Comparison of ENCODE assay signal across 7 cellular contexts in the genomic region with DNA sequence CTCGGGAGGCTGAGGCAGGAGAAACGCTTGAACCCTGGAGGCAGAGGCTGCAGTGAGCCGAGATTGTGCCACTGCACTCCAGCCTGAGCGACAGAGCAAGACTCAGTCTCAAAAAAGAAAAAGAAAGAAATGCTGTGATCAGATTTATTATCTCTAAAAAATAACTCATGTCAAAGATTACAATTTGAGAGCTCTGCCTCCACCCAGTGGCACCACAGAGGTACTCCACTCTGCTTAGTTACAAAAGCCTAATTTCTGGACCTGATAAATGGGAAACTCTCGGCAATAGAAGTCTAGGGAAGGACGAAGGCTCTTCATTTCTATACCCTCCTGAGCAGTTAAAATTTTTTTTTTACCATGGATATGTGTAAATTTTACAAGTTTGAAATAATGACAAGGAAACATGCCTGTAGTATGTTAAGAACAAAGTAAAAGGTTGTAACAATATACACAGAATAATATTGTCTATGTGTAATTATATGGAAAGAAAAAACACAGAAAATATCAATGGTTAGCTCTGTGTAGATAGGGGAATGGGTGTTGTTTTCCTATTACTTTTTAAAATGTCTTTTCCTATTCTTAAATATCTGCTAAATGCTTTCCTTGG.
DNase-seq lines count a peak whose midpoint lies in the region; ATAC-seq, FAIRE-seq and TF ChIP-seq lines count a peak whose summit lies in the region.

No MANE protein-coding gene starts in this region.

- in situ Hi-C loops in K562 (cut with MboI): loop anchor here (10.0 kb wide), 1 partner anchor 556 kb away; no protein-coding TSS in a partner anchor

- TF ChIP-seq EP300 in K562 (IDR thresholded peaks at IDR 0.05; ENCODE audit: low read length): no peak

- H3K9ac ChIP-seq in K562 (ENCODE audit: insufficient read depth in 1 of 2, low read depth in 2 of 2, low read length in 2 of 2): no peak overlapping the region

- 32% methylated on average over 6 of the region's 6 CpGs for WGBS in K562 (ENCODE audit: insufficient coverage, low coverage, missing lambda C conversion rate)

- peak; percentile 62 to 82 (median 75) for TF ChIP-seq CTCF in K562 (IDR thresholded peaks at IDR 0.05 in 2 of 3, conservative IDR thresholded peaks at IDR 0.05 in 1 of 3; ENCODE audit: insufficient read depth in 2 of 3, low read depth in 1 of 3, low read length in 3 of 3)

- no peaks in the 10 kb centered on the region for H4K20me1 ChIP-seq in K562 (replicated peaks; ENCODE audit: control insufficient read depth, insufficient read depth, low read length)

- no peaks in the 10 kb centered on the region for H3K9me3 ChIP-seq in K562 (replicated peaks; ENCODE audit: control insufficient read depth, insufficient read depth, low read depth, low read length)

- no peaks in the 10 kb centered on the region for H3K27me3 ChIP-seq in K562 (ENCODE audit: control insufficient read depth in 2 of 2, insufficient read depth in 2 of 2, low read length in 2 of 2)

- no peaks in the 10 kb centered on the region for H3K4me1 ChIP-seq in K562 (replicated peaks in 1 of 2; ENCODE audit: control insufficient read depth in 2 of 2, insufficient read depth in 2 of 2, low read length in 2 of 2)

- FAIRE-seq in GM12892 (lab: Jason Lieb, UNC): peak; percentile 68
- peak; percentile 70 for FAIRE-seq in K562 (lab: Jason Lieb, UNC)

- DNase-seq in GM12892 (ENCODE audit: insufficient read length) (no peak), NCI-H1092 treated with DMSO at 0.1 percent for 48 hours (lab: John Stamatoyannopoulos, UW) (peak; percentile 64), T-helper 22 cell (ENCODE audit: low read depth) (peak; percentile 7), K562 (ENCODE audit: extremely low read depth in 1 of 4, low spot score in 3 of 4) (peak; percentile 29 to 64 (median 44)), inferior parietal cortex (ENCODE audit: extremely low spot score) (peak; percentile 77)
- DNase-seq in stimulated activated CD4-positive, alpha-beta T cell treated with anti-CD3 and anti-CD28 coated beads, Interleukin-1b, Interleukin-23, amount 100 ng/mL, for 1 hour (ENCODE audit: low read depth in 2 of 2): peak; percentile 17 to 42

- peaks cover 10% of the 10 kb centered on the region; the same call in 2 of the 3 replicates for H3K36me3 ChIP-seq in K562 (ENCODE audit: control insufficient read depth, insufficient read depth, low read length)

- H3K9me1 ChIP-seq in K562 (ENCODE audit: control insufficient read depth, insufficient read depth, low read length): no peaks in the 10 kb centered on the region

- no peak for TF ChIP-seq POLR2A in GM12892 (IDR thresholded peaks at IDR 0.05; ENCODE audit: low read depth, low read length)
- TF ChIP-seq POLR2A in K562 (conservative IDR thresholded peaks at IDR 0.05): no peak

- H2AFZ ChIP-seq in K562 (ENCODE audit: low read depth, low read length): no peak overlapping the region

- peak; percentile 85 to 87 for TF ChIP-seq RAD21 in K562 (CRISPR knock-in tag; conservative IDR thresholded peaks at IDR 0.05 in 1 of 2, IDR thresholded peaks at IDR 0.05 in 1 of 2)

- no peaks in the 10 kb centered on the region for H3K79me2 ChIP-seq in K562 (ENCODE audit: control insufficient read depth, insufficient read depth, low read length)

- BruUV-seq in K562 (replicated peaks; lab: Mats Ljungman, UMichigan): no TSS peak

- intact Hi-C loops in K562 (cut with micrococcal nuclease): loop anchor here (2.0 to 10.0 kb wide), 6 partner anchors 150 to 796 kb away; a partner anchor contains a TSS

- CTCF ChIA-PET in K562 (lab: Yijun Ruan, JAX; ENCODE audit: low intra/inter-chr PET ratio): interaction anchor here (0.7 to 1.7 kb wide), 3 partner anchors 219 to 552 kb away, joined by 3 to 5 read pairs (median 5); no protein-coding TSS in a partner anchor

- ATAC-seq in HG02571 (IDR thresholded peaks at IDR 0.05; ENCODE audit: unreplicated experiment) (peak; percentile 68), K562 (peak; percentile 88)

- no peak overlapping the region for H3K4me3 ChIP-seq in K562

- no peak overlapping the region for H3K4me2 ChIP-seq in K562 (ENCODE audit: insufficient read depth, low read length)

- no peak overlapping the region for H3K27ac ChIP-seq in K562 (ENCODE audit: extremely low read depth, low read depth, low read length)

- POLR2A ChIA-PET in K562 (lab: Yijun Ruan, JAX): interaction anchor here (0.7 to 1.1 kb wide), 3 partner anchors 11 to 147 kb away, joined by 3 read pairs; no protein-coding TSS in a partner anchor

TF ChIP-seq in K562, 482 proteins besides CTCF, POLR2A, EP300 and RAD21 (continues in another document):
- no peak for TF ChIP-seq ZC3H11A (IDR thresholded peaks at IDR 0.05; ENCODE audit: low read depth, low read length)
- no peak for TF ChIP-seq ZFP1 (CRISPR knock-in tag; IDR thresholded peaks at IDR 0.05)
- no peak for TF ChIP-seq MEF2A (IDR thresholded peaks at IDR 0.05; ENCODE audit: control insufficient read depth, low read depth, low read length)
- no peak for TF ChIP-seq CBX8 (IDR thresholded peaks at IDR 0.05; ENCODE audit: borderline replicate concordance, extremely low read depth, low read depth, low read length, poor library complexity, severe bottlenecking)
- TF ChIP-seq MEIS2 (IDR thresholded peaks at IDR 0.05; ENCODE audit: partially characterized antibody): peak; percentile 75
- TF ChIP-seq, protein P1, sequence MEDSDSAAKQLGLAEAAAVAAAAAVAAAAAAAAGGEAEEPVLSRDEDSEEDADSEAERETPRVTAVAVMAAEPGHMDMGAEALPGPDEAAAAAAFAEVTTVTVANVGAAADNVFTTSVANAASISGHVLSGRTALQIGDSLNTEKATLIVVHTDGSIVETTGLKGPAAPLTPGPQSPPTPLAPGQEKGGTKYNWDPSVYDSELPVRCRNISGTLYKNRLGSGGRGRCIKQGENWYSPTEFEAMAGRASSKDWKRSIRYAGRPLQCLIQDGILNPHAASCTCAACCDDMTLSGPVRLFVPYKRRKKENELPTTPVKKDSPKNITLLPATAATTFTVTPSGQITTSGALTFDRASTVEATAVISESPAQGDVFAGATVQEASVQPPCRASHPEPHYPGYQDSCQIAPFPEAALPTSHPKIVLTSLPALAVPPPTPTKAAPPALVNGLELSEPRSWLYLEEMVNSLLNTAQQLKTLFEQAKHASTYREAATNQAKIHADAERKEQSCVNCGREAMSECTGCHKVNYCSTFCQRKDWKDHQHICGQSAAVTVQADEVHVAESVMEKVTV (CRISPR knock-in tag; IDR thresholded peaks at IDR 0.05): peak; percentile 73; the same call in 1 of the 2 replicates
- TF ChIP-seq PYGO2 (tag; IDR thresholded peaks at IDR 0.05): no peak
- TF ChIP-seq KDM1A (IDR thresholded peaks at IDR 0.05): peak; percentile 28 to 49; a peak in 1 of 4 replicates
- TF ChIP-seq FOXA1 (IDR thresholded peaks at IDR 0.05; ENCODE audit: borderline replicate concordance): no peak
- no peak for TF ChIP-seq ZNF507 (tag; conservative IDR thresholded peaks at IDR 0.05)
- TF ChIP-seq SIX5 (IDR thresholded peaks at IDR 0.05; ENCODE audit: borderline replicate concordance in 1 of 2, insufficient read depth in 1 of 2, low read depth in 1 of 2, low read length in 2 of 2): no peak
- TF ChIP-seq ZNF764 (CRISPR knock-in tag; IDR thresholded peaks at IDR 0.05; ENCODE audit: low read depth): no peak
- TF ChIP-seq CC2D1A (IDR thresholded peaks at IDR 0.05): 0 out of 2 replicates have a peak, but pooled peaks have one; percentile 17
- TF ChIP-seq, protein P2, sequence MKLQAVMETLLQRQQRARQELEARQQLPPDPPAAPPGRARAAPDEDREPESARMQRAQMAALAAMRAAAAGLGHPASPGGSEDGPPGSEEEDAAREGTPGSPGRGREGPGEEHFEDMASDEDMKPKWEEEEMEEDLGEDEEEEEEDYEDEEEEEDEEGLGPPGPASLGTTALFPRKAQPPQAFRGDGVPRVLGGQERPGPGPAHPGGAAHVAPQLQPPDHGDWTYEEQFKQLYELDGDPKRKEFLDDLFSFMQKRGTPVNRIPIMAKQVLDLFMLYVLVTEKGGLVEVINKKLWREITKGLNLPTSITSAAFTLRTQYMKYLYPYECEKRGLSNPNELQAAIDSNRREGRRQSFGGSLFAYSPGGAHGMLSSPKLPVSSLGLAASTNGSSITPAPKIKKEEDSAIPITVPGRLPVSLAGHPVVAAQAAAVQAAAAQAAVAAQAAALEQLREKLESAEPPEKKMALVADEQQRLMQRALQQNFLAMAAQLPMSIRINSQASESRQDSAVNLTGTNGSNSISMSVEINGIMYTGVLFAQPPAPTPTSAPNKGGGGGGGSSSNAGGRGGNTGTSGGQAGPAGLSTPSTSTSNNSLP (IDR thresholded peaks at IDR 0.05; ENCODE audit: borderline replicate concordance, low read depth, low read length): no peak
- TF ChIP-seq SP2 (IDR thresholded peaks at IDR 0.05; ENCODE audit: extremely low read depth, low read depth, low read length, poor library complexity, severe bottlenecking): no peak
- no peak for TF ChIP-seq ZNF146 (CRISPR knock-in tag; IDR thresholded peaks at IDR 0.05; ENCODE audit: unreplicated experiment)
- TF ChIP-seq, protein P3, sequence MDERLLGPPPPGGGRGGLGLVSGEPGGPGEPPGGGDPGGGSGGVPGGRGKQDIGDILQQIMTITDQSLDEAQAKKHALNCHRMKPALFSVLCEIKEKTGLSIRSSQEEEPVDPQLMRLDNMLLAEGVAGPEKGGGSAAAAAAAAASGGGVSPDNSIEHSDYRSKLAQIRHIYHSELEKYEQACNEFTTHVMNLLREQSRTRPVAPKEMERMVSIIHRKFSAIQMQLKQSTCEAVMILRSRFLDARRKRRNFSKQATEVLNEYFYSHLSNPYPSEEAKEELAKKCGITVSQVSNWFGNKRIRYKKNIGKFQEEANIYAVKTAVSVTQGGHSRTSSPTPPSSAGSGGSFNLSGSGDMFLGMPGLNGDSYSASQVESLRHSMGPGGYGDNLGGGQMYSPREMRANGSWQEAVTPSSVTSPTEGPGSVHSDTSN (CRISPR knock-in tag; IDR thresholded peaks at IDR 0.05; ENCODE audit: low read depth): no peak
- TF ChIP-seq, protein P3 (tag; conservative IDR thresholded peaks at IDR 0.05; ENCODE audit: low read depth): peak; percentile 84
- TF ChIP-seq CAMTA2 (CRISPR knock-in tag; conservative IDR thresholded peaks at IDR 0.05): no peak
- TF ChIP-seq SMC3 (conservative IDR thresholded peaks at IDR 0.05; ENCODE audit: insufficient read depth, low read depth, low read length): peak; percentile 61; the same call in 1 of the 2 replicates
- no peak for TF ChIP-seq RBM34 (IDR thresholded peaks at IDR 0.05; ENCODE audit: borderline replicate concordance, insufficient read depth, low read length)
